ENCODE assay signal across 19 cellular contexts in the genomic region with DNA sequence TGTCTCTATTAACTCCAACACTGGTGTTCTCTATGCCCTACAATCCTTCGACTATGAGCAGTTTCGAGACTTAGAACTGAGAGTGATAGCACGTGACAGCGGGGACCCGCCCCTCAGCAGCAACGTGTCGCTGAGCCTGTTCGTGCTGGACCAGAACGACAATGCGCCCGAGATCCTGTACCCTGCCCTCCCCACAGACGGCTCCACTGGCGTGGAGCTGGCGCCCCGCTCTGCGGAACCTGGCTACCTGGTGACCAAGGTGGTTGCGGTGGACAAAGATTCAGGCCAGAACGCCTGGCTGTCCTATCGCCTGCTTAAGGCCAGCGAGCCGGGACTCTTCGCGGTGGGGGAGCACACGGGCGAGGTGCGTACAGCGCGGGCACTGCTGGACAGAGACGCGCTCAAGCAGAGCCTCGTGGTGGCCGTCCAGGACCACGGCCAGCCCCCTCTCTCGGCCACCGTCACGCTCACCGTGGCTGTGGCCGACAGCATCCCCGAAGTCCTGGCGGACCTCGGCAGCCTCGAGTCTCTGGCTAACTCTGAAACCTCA. TPM values are rescaled to one million over a fixed set of nuclear protein-coding genes. Genes with fewer than 3 reads are reported as not detected.
DNase-seq lines count a peak whose midpoint lies in the region; TF ChIP-seq lines count a peak whose summit lies in the region.
"Had no signal": no experiment of that assay in that cellular context is flagged by ENCODE, and none has a peak within 500 bp of the region (broad histone marks: within the 10 kb centered on the region; RNA-seq: fewer than 3 reads in every experiment).

No MANE protein-coding gene starts in this region.

- peaks cover 18% of the 10 kb centered on the region for H3K4me1 Mint-ChIP-seq in activated CD4-positive, alpha-beta T cell treated with anti-CD3 and anti-CD28 coated beads, Interleukin-2, amount 10 ng/mL, durations not matched to agents 24 days and 14 days
- H3K4me1 Mint-ChIP-seq in neural crest cell, result no peaks in the 10 kb centered on the region

- peak; percentile 46 for DNase-seq in activated CD4-positive, alpha-beta T cell treated with anti-CD3 and anti-CD28 coated beads, Interleukin-2, amount 10 ng/mL, durations not matched to agents 24 days and 14 days
- DNase-seq in activated CD4-positive, alpha-beta T cell treated with anti-CD3 and anti-CD28 coated beads for 48 hours, result no peak
- no peak for DNase-seq in adipocyte (ENCODE audit: low read depth)
- DNase-seq in neural crest cell (ENCODE audit: low read depth, low spot score), result no peak
- DNase-seq in epidermal melanocyte (ENCODE audit: insufficient read length, low spot score), result no peak
- no peak for DNase-seq in hypothalamus (lab: John Stamatoyannopoulos, UW)
- DNase-seq in midbrain (lab: John Stamatoyannopoulos, UW), result no peak
- DNase-seq: 8988T, DMS79, Kasumi-1, MG63, NCI-H1092, NCI-H1436 treated with DMSO at 0.1 percent for 48 hours, NCI-H2029 treated with DMSO at 0.1 percent for 48 hours, NCI-H2171, NCI-H526, PC-3, RPMI8226 had no signal

- peaks cover 47% of the 10 kb centered on the region for H3K27me3 Mint-ChIP-seq in activated CD4-positive, alpha-beta T cell treated with anti-CD3 and anti-CD28 coated beads, Interleukin-2, amount 10 ng/mL, durations not matched to agents 24 days and 14 days
- peaks cover 5% of the 10 kb centered on the region for H3K27me3 Mint-ChIP-seq in neural crest cell (ENCODE audit: low read depth)

- H3K4me1 ChIP-seq in adipocyte (ENCODE audit: control insufficient read depth, insufficient read depth, low read length), result no peaks in the 10 kb centered on the region
- H3K4me1 ChIP-seq in subcutaneous abdominal adipose tissue (ENCODE audit: control insufficient read depth in 5 of 5, insufficient read depth in 5 of 5, low read length in 5 of 5), result peaks cover 0 to 30% (median 13%) of the 10 kb centered on the region in 5 donors

- H3K27me3 ChIP-seq in adipocyte (replicated peaks; ENCODE audit: control insufficient read depth, insufficient read depth, low read length), result no peaks in the 10 kb centered on the region
- peaks cover 0 to 10% (median 6%) of the 10 kb centered on the region in 5 donors for H3K27me3 ChIP-seq in subcutaneous abdominal adipose tissue (ENCODE audit: control insufficient read depth in 5 of 5, insufficient read depth in 4 of 5, low read length in 5 of 5)
- H3K27me3 ChIP-seq: MG63 had no signal

- peak overlapping the region; percentile 52 for H3K4me3 ChIP-seq in adipocyte (ENCODE audit: low read length)
- peak overlapping the region in 4 of 5 donors; percentile 11 to 58 (median 33) for H3K4me3 ChIP-seq in subcutaneous abdominal adipose tissue (ENCODE audit: low read depth in 1 of 5, low read length in 5 of 5)
- H3K4me3 ChIP-seq: MG63 had no signal

- H3K36me3 ChIP-seq in adipocyte (ENCODE audit: control insufficient read depth, insufficient read depth, low read length, severe bottlenecking) (peaks cover 6% of the 10 kb centered on the region), subcutaneous abdominal adipose tissue (ENCODE audit: control insufficient read depth in 5 of 5, insufficient read depth in 5 of 5, low read length in 5 of 5) (peaks cover 0 to 3% (median 0%) of the 10 kb centered on the region in 5 donors)
- H3K36me3 ChIP-seq: MG63 had no signal

- H3K9me3 ChIP-seq in adipocyte (ENCODE audit: control insufficient read depth, low read length), result peaks cover 55% of the 10 kb centered on the region
- H3K9me3 ChIP-seq in subcutaneous abdominal adipose tissue (ENCODE audit: control insufficient read depth in 5 of 5, low read length in 5 of 5), result peaks cover 55 to 89% (median 85%) of the 10 kb centered on the region in 5 donors

- peaks cover 30% of the 10 kb centered on the region for H3K9me3 Mint-ChIP-seq in activated CD4-positive, alpha-beta T cell treated with anti-CD3 and anti-CD28 coated beads, Interleukin-2, amount 10 ng/mL, durations not matched to agents 24 days and 14 days
- peaks cover 32% of the 10 kb centered on the region for H3K9me3 Mint-ChIP-seq in neural crest cell

- H3K4me3 Mint-ChIP-seq in activated CD4-positive, alpha-beta T cell treated with anti-CD3 and anti-CD28 coated beads, Interleukin-2, amount 10 ng/mL, durations not matched to agents 24 days and 14 days, result no peak overlapping the region
- peak overlapping the region; percentile 51 for H3K4me3 Mint-ChIP-seq in neural crest cell

- peaks cover 4% of the 10 kb centered on the region for H3K36me3 Mint-ChIP-seq in activated CD4-positive, alpha-beta T cell treated with anti-CD3 and anti-CD28 coated beads, Interleukin-2, amount 10 ng/mL, durations not matched to agents 24 days and 14 days (ENCODE audit: low read depth)
- peaks cover 84% of the 10 kb centered on the region for H3K36me3 Mint-ChIP-seq in neural crest cell (ENCODE audit: low read depth)

- H3K9ac ChIP-seq in adipocyte (ENCODE audit: low read length) (no peak overlapping the region), subcutaneous abdominal adipose tissue (ENCODE audit: low read length in 5 of 5) (no peak overlapping the region)

- H3K27ac ChIP-seq in subcutaneous abdominal adipose tissue (ENCODE audit: low read depth, low read length), result no peak overlapping the region

- no peak for TF ChIP-seq CTCF in neural crest cell (conservative IDR thresholded peaks at IDR 0.05)

- H3K27ac Mint-ChIP-seq in activated CD4-positive, alpha-beta T cell treated with anti-CD3 and anti-CD28 coated beads, Interleukin-2, amount 10 ng/mL, durations not matched to agents 24 days and 14 days, result no peak overlapping the region
- no peak overlapping the region for H3K27ac Mint-ChIP-seq in neural crest cell (ENCODE audit: unreplicated experiment)

- intact Hi-C loops in activated CD4-positive, alpha-beta T cell treated with anti-CD3 and anti-CD28 coated beads, Interleukin-2, amount 10 ng/mL, durations not matched to agents 24 days and 14 days (cut with micrococcal nuclease), result loop anchor here (5.0 kb wide), 1 partner anchor 54 kb away; a partner anchor contains a TSS

RNA-seq across cellular contexts. Expression of a gene that starts 2.0 kb away (rescaled TPM):
- total RNA-seq in activated CD4-positive, alpha-beta T cell treated with anti-CD3 and anti-CD28 coated beads, Interleukin-2, amount 10 ng/mL, durations not matched to agents 24 days and 14 days, result 0.23 and 0.31 TPM in 2 replicates
- total RNA-seq in neural crest cell, result 1.8 and 2.4 TPM in 2 replicates

RNA-seq across cellular contexts. Expression of a gene that starts 5.3 kb away (rescaled TPM):
- total RNA-seq in activated CD4-positive, alpha-beta T cell treated with anti-CD3 and anti-CD28 coated beads, Interleukin-2, amount 10 ng/mL, durations not matched to agents 24 days and 14 days, result 0.12 and 0.17 TPM in 2 replicates
- 6.5 and 7.0 TPM in 2 replicates for total RNA-seq in neural crest cell

RNA-seq across cellular contexts. Expression of a gene that starts 7.5 kb away (rescaled TPM):
- total RNA-seq in activated CD4-positive, alpha-beta T cell treated with anti-CD3 and anti-CD28 coated beads, Interleukin-2, amount 10 ng/mL, durations not matched to agents 24 days and 14 days, result 0.12 and 0.16 TPM in 2 replicates
- 1.5 and 1.8 TPM in 2 replicates for total RNA-seq in neural crest cell

RNA-seq across cellular contexts. Expression of a gene that starts 10.0 kb away (rescaled TPM):
- total RNA-seq in activated CD4-positive, alpha-beta T cell treated with anti-CD3 and anti-CD28 coated beads, Interleukin-2, amount 10 ng/mL, durations not matched to agents 24 days and 14 days, result 0.07 and 0.21 TPM in 2 replicates
- total RNA-seq in neural crest cell, result 18.4 and 18.5 TPM in 2 replicates

RNA-seq across cellular contexts. Expression of a gene that starts 15.0 kb away (rescaled TPM):
- total RNA-seq in activated CD4-positive, alpha-beta T cell treated with anti-CD3 and anti-CD28 coated beads, Interleukin-2, amount 10 ng/mL, durations not matched to agents 24 days and 14 days, result 0.09 and 0.14 TPM in 2 replicates
- 53.6 and 53.7 TPM in 2 replicates for total RNA-seq in neural crest cell
